ENCODE assay signal across 9 cellular contexts in genomic region chr15:57323806-57324589, GRCh38. TPM values are rescaled to one million over a fixed set of nuclear protein-coding genes. Genes with fewer than 3 reads are reported as not detected.
A peak's percentile ranks its signal among the peaks of the same experiment; 100 is the strongest.
DNase-seq lines count a peak whose midpoint lies in the region; ATAC-seq, FAIRE-seq and TF ChIP-seq lines count a peak whose summit lies in the region.
"Had no signal": no experiment of that assay in that cellular context is flagged by ENCODE, and none has a peak within 500 bp of the region (broad histone marks: within the 10 kb centered on the region; RNA-seq: fewer than 3 reads in every experiment).

No MANE protein-coding gene starts in this region.

- H3K4me3 Mint-ChIP-seq in T-helper 2 cell treated with Interferon-gamma antibody and Interleukin-4, amounts not matched to agents 5 μg/mL and 100 μg/mL, for 36 hours, result peak overlapping the region; percentile 24
- H3K4me3 Mint-ChIP-seq: IgD-negative memory B cell had no signal

- H3K4me1 ChIP-seq in kidney (ENCODE audit: control insufficient read depth in 1 of 2, insufficient read depth in 1 of 2, low read depth in 1 of 2, low read length in 2 of 2), result peaks cover 0 to 10% of the 10 kb centered on the region in 2 donors

- intact Hi-C loops in kidney (cut with DNase I), result no loop called here

- no peaks in the 10 kb centered on the region for H3K36me3 ChIP-seq in kidney (ENCODE audit: control insufficient read depth in 1 of 2, insufficient read depth in 2 of 2, low read length in 2 of 2)

- no peak for TF ChIP-seq CTCF in kidney (IDR thresholded peaks at IDR 0.05; ENCODE audit: borderline replicate concordance, extremely low read depth, insufficient read depth)

- no peaks in the 10 kb centered on the region for H3K9me3 Mint-ChIP-seq in T-helper 2 cell treated with Interferon-gamma antibody and Interleukin-4, amounts not matched to agents 5 μg/mL and 100 μg/mL, for 36 hours
- H3K9me3 Mint-ChIP-seq: IgD-negative memory B cell had no signal

- peak overlapping the region in 1 of 2 donors; percentile 74 for H3K27ac ChIP-seq in kidney (ENCODE audit: low read depth in 2 of 2, low read length in 2 of 2)

- ATAC-seq in HG03196 (IDR thresholded peaks at IDR 0.05; ENCODE audit: unreplicated experiment), result no peak
- no peak for ATAC-seq in GM21528 (IDR thresholded peaks at IDR 0.05; ENCODE audit: low FRiP score, unreplicated experiment)
- ATAC-seq in HG03469 (IDR thresholded peaks at IDR 0.05; ENCODE audit: unreplicated experiment), result no peak

- no peaks in the 10 kb centered on the region for H3K9me3 ChIP-seq in kidney (ENCODE audit: control insufficient read depth in 1 of 2, low read length in 2 of 2)

- no peak overlapping the region for H3K4me3 ChIP-seq in kidney (ENCODE audit: low read length in 2 of 2)

- DNase-seq in EL (peak; percentile 92), M059J (ENCODE audit: low read depth) (peak; percentile 93), kidney (peak; percentile 74), NCI-H1105 treated with DMSO at 0.1 percent for 48 hours (lab: John Stamatoyannopoulos, UW) (no peak)
- no peak for DNase-seq in T-helper 2 cell treated with Interferon-gamma antibody and Interleukin-4, amounts not matched to agents 5 μg/mL and 100 μg/mL, for 36 hours (ENCODE audit: low spot score)

- H3K4me1 Mint-ChIP-seq in T-helper 2 cell treated with Interferon-gamma antibody and Interleukin-4, amounts not matched to agents 5 μg/mL and 100 μg/mL, for 36 hours (ENCODE audit: low read depth), result peaks cover 6% of the 10 kb centered on the region

- peaks cover 3% of the 10 kb centered on the region for H3K27me3 Mint-ChIP-seq in T-helper 2 cell treated with Interferon-gamma antibody and Interleukin-4, amounts not matched to agents 5 μg/mL and 100 μg/mL, for 36 hours (ENCODE audit: low read depth)
- H3K27me3 Mint-ChIP-seq: IgD-negative memory B cell had no signal

- H3K36me3 Mint-ChIP-seq in T-helper 2 cell treated with Interferon-gamma antibody and Interleukin-4, amounts not matched to agents 5 μg/mL and 100 μg/mL, for 36 hours (ENCODE audit: low read depth), result no peaks in the 10 kb centered on the region

- FAIRE-seq in kidney (lab: Jason Lieb, UNC), result no peak

- no peak overlapping the region for H3K9ac ChIP-seq in kidney (ENCODE audit: low read length in 2 of 2)

- H3K27ac Mint-ChIP-seq in T-helper 2 cell treated with Interferon-gamma antibody and Interleukin-4, amounts not matched to agents 5 μg/mL and 100 μg/mL, for 36 hours, result no peak overlapping the region

RNA-seq across cellular contexts. Expression of gene CGNL1, which starts 52.3 kb away (rescaled TPM):
- 0.12 and 1.3 TPM in 2 replicates for total RNA-seq in M059J (2014; rRNA removed; shearing (Covaris generic))
- total RNA-seq in kidney, result 81.5 TPM
- 62.0 TPM for polyA plus RNA-seq in kidney (ENCODE audit: insufficient read depth, low read depth, low replicate concordance)

Comparison
In these comparisons a context has a peak if more than half of its experiments do, and no peak if none do; other contexts are left out.
1. DNase-seq: peak in EL (single experiment), M059J (single experiment) and kidney (single experiment); none in T-helper 2 cell treated with Interferon-gamma antibody and Interleukin-4, amounts not matched to agents 5 μg/mL and 100 μg/mL, for 36 hours (single experiment) and NCI-H1105 treated with DMSO at 0.1 percent for 48 hours (single experiment).
2. RNA of gene CGNL1, which starts 52.3 kb away (total RNA-seq): 81.5 TPM in kidney (single experiment); 0.12 to 1.3 TPM in M059J; every median in the first group is over 10 times any median in the second.